1 cellular context compared by ENCODE assay signal in genomic region chr14:69879175-69880047, GRCh38.
A peak's percentile ranks its signal among the peaks of the same experiment; 100 is the strongest.
TF ChIP-seq lines count a peak whose summit lies in the region.

Gene SMOC1, plus strand, starts transcription at chr14:69879416. Its CDS starts 263 bp downstream, at chr14:69879679.

TF ChIP-seq in HepG2, 621 proteins besides CTCF, POLR2A, EP300 and RAD21 (continued from another document and continues in another):
- TF ChIP-seq CSRNP2 (CRISPR knock-in tag; conservative IDR thresholded peaks at IDR 0.05; ENCODE audit: low read depth): no peak
- peak; percentile 75 for TF ChIP-seq ZNF18 (CRISPR knock-in tag; IDR thresholded peaks at IDR 0.05; ENCODE audit: insufficient replicate concordance)
- TF ChIP-seq POGK (CRISPR knock-in tag; conservative IDR thresholded peaks at IDR 0.05): peak; percentile 84; the same call in 1 of the 2 replicates
- TF ChIP-seq ZMAT3 (CRISPR knock-in tag; conservative IDR thresholded peaks at IDR 0.05): peak; percentile 62; the same call in 1 of the 2 replicates
- TF ChIP-seq ZBTB8A (CRISPR knock-in tag; IDR thresholded peaks at IDR 0.05; ENCODE audit: borderline replicate concordance, low read depth): no peak
- TF ChIP-seq MED13 (CRISPR knock-in tag; IDR thresholded peaks at IDR 0.05): peak; percentile 74; the same call in 1 of the 2 replicates
- no peak for TF ChIP-seq IKZF1 (IDR thresholded peaks at IDR 0.05)
- 0 out of 2 replicates have a peak, but pooled peaks have one; percentile 12 for TF ChIP-seq HMG20B (CRISPR knock-in tag; conservative IDR thresholded peaks at IDR 0.05)
- TF ChIP-seq POLR2AphosphoS2 (IDR thresholded peaks at IDR 0.05; ENCODE audit: low read depth, low read length): no peak
- no peak for TF ChIP-seq SSRP1 (CRISPR knock-in tag; IDR thresholded peaks at IDR 0.05)
- no peak for TF ChIP-seq CREB1 (IDR thresholded peaks at IDR 0.05)
- no peak for TF ChIP-seq CREB1 (CRISPR knock-in tag; IDR thresholded peaks at IDR 0.05)
- TF ChIP-seq NR0B2 (CRISPR knock-in tag; IDR thresholded peaks at IDR 0.05): no peak
- TF ChIP-seq KLF9 (CRISPR knock-in tag; IDR thresholded peaks at IDR 0.05; ENCODE audit: low read depth): no peak
- TF ChIP-seq ZNF530 (CRISPR knock-in tag; IDR thresholded peaks at IDR 0.05; ENCODE audit: low read depth): no peak
- TF ChIP-seq SNAI1 (CRISPR knock-in tag; IDR thresholded peaks at IDR 0.05; ENCODE audit: borderline replicate concordance): no peak
- peak; percentile 82; the same call in 1 of the 2 replicates for TF ChIP-seq GTF2F1 (IDR thresholded peaks at IDR 0.05; ENCODE audit: low read length)
- TF ChIP-seq KAT2B (IDR thresholded peaks at IDR 0.05; ENCODE audit: borderline replicate concordance, low read depth, low read length): no peak
- TF ChIP-seq ZNF317 (CRISPR knock-in tag; IDR thresholded peaks at IDR 0.05): no peak
- no peak for TF ChIP-seq ZFP62 (CRISPR knock-in tag; IDR thresholded peaks at IDR 0.05)
- no peak for TF ChIP-seq RBM22 (optimal IDR thresholded peaks at IDR 0.05; ENCODE audit: low read length)
- TF ChIP-seq MAFF (IDR thresholded peaks at IDR 0.05; ENCODE audit: low read depth, low read length): no peak
- no peak for TF ChIP-seq ZNF138 (CRISPR knock-in tag; IDR thresholded peaks at IDR 0.05; ENCODE audit: low read depth)
- peak; percentile 67; the same call in 1 of the 2 replicates for TF ChIP-seq ZBTB43 (CRISPR knock-in tag; conservative IDR thresholded peaks at IDR 0.05)
- TF ChIP-seq ZNF720 (CRISPR knock-in tag; IDR thresholded peaks at IDR 0.05): no peak
- no peak for TF ChIP-seq SMARCC2 (IDR thresholded peaks at IDR 0.05)
- peak; percentile 93 for TF ChIP-seq NFYC (CRISPR knock-in tag; IDR thresholded peaks at IDR 0.05)
- TF ChIP-seq DNMT3B (CRISPR knock-in tag; conservative IDR thresholded peaks at IDR 0.05): no peak
- peak; percentile 89 for TF ChIP-seq ZFP37 (CRISPR knock-in tag; IDR thresholded peaks at IDR 0.05; ENCODE audit: borderline replicate concordance)
- no peak for TF ChIP-seq ZNF280D (CRISPR knock-in tag; IDR thresholded peaks at IDR 0.05)
- TF ChIP-seq RERE (CRISPR knock-in tag; IDR thresholded peaks at IDR 0.05; ENCODE audit: low read depth): no peak
- no peak for TF ChIP-seq MTF1 (CRISPR knock-in tag; IDR thresholded peaks at IDR 0.05)
- peak; percentile 68; the same call in 1 of the 2 replicates for TF ChIP-seq MTA1 (CRISPR knock-in tag; IDR thresholded peaks at IDR 0.05; ENCODE audit: borderline replicate concordance)
- TF ChIP-seq ZBTB42 (CRISPR knock-in tag; IDR thresholded peaks at IDR 0.05): no peak
- TF ChIP-seq CHCHD3 (CRISPR knock-in tag; IDR thresholded peaks at IDR 0.05): no peak
